Comparison of ENCODE assay signal across 8 cellular contexts in the genomic region with DNA sequence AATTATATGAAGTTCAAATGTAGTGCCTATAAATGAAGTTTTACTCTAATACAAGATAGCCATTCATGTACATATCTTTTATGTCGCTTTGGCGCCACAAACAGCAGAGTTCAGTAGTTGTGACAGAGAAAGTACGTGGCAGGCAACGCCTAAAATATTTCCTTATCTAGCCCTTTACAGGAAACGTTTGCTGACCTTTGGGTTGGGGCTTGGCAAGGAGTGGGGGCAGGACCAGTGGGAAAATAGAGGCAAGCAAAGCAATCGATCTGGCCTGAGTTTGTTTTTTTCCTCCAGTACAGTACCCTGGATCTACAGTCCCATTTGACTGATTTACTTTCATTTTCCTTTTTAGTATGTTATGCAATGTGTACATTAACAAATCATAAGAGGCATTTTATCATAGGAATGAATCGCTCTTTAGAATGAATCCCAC. TPM values are rescaled to one million over a fixed set of nuclear protein-coding genes. Genes with fewer than 3 reads are reported as not detected.
DNase-seq lines count a peak whose midpoint lies in the region; ATAC-seq and TF ChIP-seq lines count a peak whose summit lies in the region.

No MANE protein-coding gene starts in this region.

- no peak for TF ChIP-seq POLR2A in prostate gland (IDR thresholded peaks at IDR 0.05)

- H3K4me3 ChIP-seq in stomach smooth muscle (ENCODE audit: low read length in 2 of 2) (peak overlapping the region; percentile 66 to 80), prostate gland (peak overlapping the region in 1 of 2 donors; percentile 12)

- CTCF ChIA-PET in WTC11 (lab: Charles Lee) = no interaction called here

- no peak overlapping the region for H3K4me3 Mint-ChIP-seq in WTC11

- intact Hi-C loops in prostate gland (cut with DNase I) = no loop called here

- TF ChIP-seq CTCF in WTC11 (IDR thresholded peaks at IDR 0.05) = no peak
- no peak for TF ChIP-seq CTCF in prostate gland (IDR thresholded peaks at IDR 0.05)

- H3K9me3 Mint-ChIP-seq in WTC11 = no peaks in the 10 kb centered on the region

- no peak overlapping the region for H3K27ac ChIP-seq in stomach smooth muscle (ENCODE audit: low read length)
- H3K27ac ChIP-seq in prostate gland = peak overlapping the region in 1 of 2 donors; percentile 42

- 51% methylated on average over 7 of the region's 7 CpGs for WGBS in prostate gland

- H3K9ac ChIP-seq in stomach smooth muscle (ENCODE audit: low read length in 2 of 2) = peak overlapping the region; percentile 58 to 68

- H3K9me3 ChIP-seq in stomach smooth muscle (ENCODE audit: control insufficient read depth in 2 of 2, low read length in 2 of 2) (no peaks in the 10 kb centered on the region), prostate gland (no peaks in the 10 kb centered on the region)

- ATAC-seq in GM21381 (IDR thresholded peaks at IDR 0.05; ENCODE audit: unreplicated experiment) = peak; percentile 84
- ATAC-seq in HG03575 (IDR thresholded peaks at IDR 0.05; ENCODE audit: extremely low read depth, insufficient number of reproducible peaks, low FRiP score, unreplicated experiment) = peak; percentile 54
- no peak for ATAC-seq in WTC11

- POLR2A ChIA-PET in WTC11 (lab: Charles Lee) = no interaction called here

- no peaks in the 10 kb centered on the region; the same call in 1 of the 2 replicates for H3K27me3 Mint-ChIP-seq in WTC11 (ENCODE audit: low read depth)

- peaks cover 7% of the 10 kb centered on the region for H3K4me1 Mint-ChIP-seq in WTC11

- H3K27ac Mint-ChIP-seq in WTC11 = no peak overlapping the region

- H3K27me3 ChIP-seq in stomach smooth muscle (ENCODE audit: control insufficient read depth in 1 of 2, insufficient read depth in 2 of 2, low read length in 2 of 2) (no peaks in the 10 kb centered on the region), prostate gland (replicated peaks; ENCODE audit: insufficient read depth) (no peaks in the 10 kb centered on the region)

- H3K4me1 ChIP-seq in stomach smooth muscle (ENCODE audit: control insufficient read depth, insufficient read depth, low read length) = peaks cover 2% of the 10 kb centered on the region
- H3K4me1 ChIP-seq in prostate gland (replicated peaks) = no peaks in the 10 kb centered on the region

- no peaks in the 10 kb centered on the region for H3K36me3 ChIP-seq in stomach smooth muscle (ENCODE audit: control insufficient read depth in 2 of 2, insufficient read depth in 2 of 2, low read length in 2 of 2)
- H3K36me3 ChIP-seq in prostate gland = no peaks in the 10 kb centered on the region

- peak; percentile 14 for DNase-seq in Daoy (ENCODE audit: low read depth)
- no peak for DNase-seq in WTC11 (ENCODE audit: low spot score)
- peak; percentile 10 for DNase-seq in germinal center (ENCODE audit: low spot score)
- DNase-seq in amniotic stem cell (lab: John Stamatoyannopoulos, UW) = no peak
- DNase-seq in prostate gland (ENCODE audit: low spot score) = no peak

- no peaks in the 10 kb centered on the region for H3K36me3 Mint-ChIP-seq in WTC11

TF ChIP-seq in WTC11, 78 proteins besides CTCF, POLR2A, EP300 and RAD21:
- TF ChIP-seq, protein P1, sequence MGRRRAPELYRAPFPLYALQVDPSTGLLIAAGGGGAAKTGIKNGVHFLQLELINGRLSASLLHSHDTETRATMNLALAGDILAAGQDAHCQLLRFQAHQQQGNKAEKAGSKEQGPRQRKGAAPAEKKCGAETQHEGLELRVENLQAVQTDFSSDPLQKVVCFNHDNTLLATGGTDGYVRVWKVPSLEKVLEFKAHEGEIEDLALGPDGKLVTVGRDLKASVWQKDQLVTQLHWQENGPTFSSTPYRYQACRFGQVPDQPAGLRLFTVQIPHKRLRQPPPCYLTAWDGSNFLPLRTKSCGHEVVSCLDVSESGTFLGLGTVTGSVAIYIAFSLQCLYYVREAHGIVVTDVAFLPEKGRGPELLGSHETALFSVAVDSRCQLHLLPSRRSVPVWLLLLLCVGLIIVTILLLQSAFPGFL (CRISPR knock-in tag; IDR thresholded peaks at IDR 0.05; ENCODE audit: borderline replicate concordance) = no peak
- peak; percentile 54; the same call in 1 of the 2 replicates for TF ChIP-seq GABPB1 (CRISPR knock-in tag; IDR thresholded peaks at IDR 0.05)
- TF ChIP-seq SMAD4 (CRISPR knock-in tag; IDR thresholded peaks at IDR 0.05) = no peak
- TF ChIP-seq, protein P2, sequence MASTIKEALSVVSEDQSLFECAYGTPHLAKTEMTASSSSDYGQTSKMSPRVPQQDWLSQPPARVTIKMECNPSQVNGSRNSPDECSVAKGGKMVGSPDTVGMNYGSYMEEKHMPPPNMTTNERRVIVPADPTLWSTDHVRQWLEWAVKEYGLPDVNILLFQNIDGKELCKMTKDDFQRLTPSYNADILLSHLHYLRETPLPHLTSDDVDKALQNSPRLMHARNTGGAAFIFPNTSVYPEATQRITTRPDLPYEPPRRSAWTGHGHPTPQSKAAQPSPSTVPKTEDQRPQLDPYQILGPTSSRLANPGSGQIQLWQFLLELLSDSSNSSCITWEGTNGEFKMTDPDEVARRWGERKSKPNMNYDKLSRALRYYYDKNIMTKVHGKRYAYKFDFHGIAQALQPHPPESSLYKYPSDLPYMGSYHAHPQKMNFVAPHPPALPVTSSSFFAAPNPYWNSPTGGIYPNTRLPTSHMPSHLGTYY (CRISPR knock-in tag; IDR thresholded peaks at IDR 0.05) = no peak
TF ChIP-seq in WTC11: peak in this region for 1.

RNA-seq across cellular contexts. Expression of a gene that starts 13.1 kb away (rescaled TPM):
- total RNA-seq in Daoy (2014; rRNA removed; shearing (Covaris generic)) = 0.18 and 3.5 TPM in 2 replicates
- total RNA-seq in WTC11 (2021) (0.23 to 0.92 TPM (median 0.55 TPM) in 3 replicates), prostate gland (10 to 100 TPM in 1 of 2 donors, 1 to 10 TPM in 1; 7.9 to 20.8 TPM)

Comparison
In these comparisons a context has a peak if more than half of its experiments do, and no peak if none do; other contexts are left out.
1. DNase-seq: peak in Daoy (single experiment) and germinal center (single experiment); none in WTC11 (single experiment), amniotic stem cell (single experiment) and prostate gland (single experiment).